8 cellular contexts compared by ENCODE assay signal in genomic region chr5:66171349-66172344, GRCh38. TPM values are rescaled to one million over a fixed set of nuclear protein-coding genes. Genes with fewer than 3 reads are reported as not detected.
DNase-seq lines count a peak whose midpoint lies in the region; ATAC-seq, FAIRE-seq and TF ChIP-seq lines count a peak whose summit lies in the region.

No MANE protein-coding gene starts in this region.

- H3K4me3 Mint-ChIP-seq in naive B cell, result no peak overlapping the region

- no peak for TF ChIP-seq POLR2A in upper lobe of left lung (IDR thresholded peaks at IDR 0.05)

- H3F3A ChIP-seq in MM.1S (ENCODE audit: insufficient read depth, low read length), result peaks cover 4% of the 10 kb centered on the region; the same call in 1 of the 2 replicates

- DNase-seq in MM.1S (peak; percentile 69), naive B cell (peak; percentile 45), upper lobe of left lung (peak in 1 of 2 donors; percentile 22), NCI-H187 (lab: John Stamatoyannopoulos, UW) (no peak)
- peak; percentile 19 for DNase-seq in activated CD4-positive, alpha-beta T cell treated with anti-CD3 and anti-CD28 coated beads for 1 hour

- H3K36me3 ChIP-seq in MM.1S (replicated peaks; ENCODE audit: insufficient read depth, low read length) (peaks cover 4% of the 10 kb centered on the region; the same call in 1 of the 2 replicates), upper lobe of left lung (peaks cover 5 to 79% (median 22%) of the 10 kb centered on the region in 4 donors)

- WGBS in upper lobe of left lung, 2 donors, result 62 to 63% methylated on average over 6 of the region's 6 CpGs

- H3K27ac ChIP-seq in MM.1S (ENCODE audit: low read length) (peak overlapping the region; percentile 20; the same call in 1 of the 2 replicates), upper lobe of left lung (no peak overlapping the region)

- H3K9me3 ChIP-seq in MM.1S (replicated peaks; ENCODE audit: insufficient read depth, low read length) (no peaks in the 10 kb centered on the region), upper lobe of left lung (no peaks in the 10 kb centered on the region)

- no peaks in the 10 kb centered on the region for H3K9me2 ChIP-seq in MM.1S (replicated peaks; ENCODE audit: insufficient read depth, low read length)

- no peaks in the 10 kb centered on the region for H4K20me1 ChIP-seq in MM.1S (ENCODE audit: insufficient read depth, low read length)

- peak overlapping the region; percentile 68 to 91 (median 86) for H3K27ac Mint-ChIP-seq in naive B cell

- H3K4me1 ChIP-seq in MM.1S (ENCODE audit: low read length), result no peaks in the 10 kb centered on the region; the same call in 1 of the 2 replicates
- peaks cover 0 to 6% (median 0%) of the 10 kb centered on the region in 4 donors for H3K4me1 ChIP-seq in upper lobe of left lung

- no peak overlapping the region for H3K9ac ChIP-seq in MM.1S (ENCODE audit: low read length)

- H3K79me2 ChIP-seq in MM.1S (ENCODE audit: low read length), result peaks cover 13% of the 10 kb centered on the region

- no peak for TF ChIP-seq EP300 in upper lobe of left lung (IDR thresholded peaks at IDR 0.05)

- no peaks in the 10 kb centered on the region for H3K9me3 Mint-ChIP-seq in naive B cell

- H3K27me3 ChIP-seq in MM.1S (replicated peaks; ENCODE audit: insufficient read depth, low read length), result no peaks in the 10 kb centered on the region
- no peaks in the 10 kb centered on the region for H3K27me3 ChIP-seq in upper lobe of left lung

- peaks cover 7 to 13% (median 12%) of the 10 kb centered on the region in 3 donors for H3K4me1 Mint-ChIP-seq in naive B cell

- H3K4me3 ChIP-seq in MM.1S (ENCODE audit: low read length) (no peak overlapping the region), upper lobe of left lung (no peak overlapping the region)

- ATAC-seq in GM21619 (IDR thresholded peaks at IDR 0.05; ENCODE audit: unreplicated experiment) (peak; percentile 81), naive B cell (ENCODE audit: low read depth in 2 of 2) (peak; percentile 80 to 84), upper lobe of left lung (ENCODE audit: low FRiP score in 2 of 2) (peak in 1 of 2 donors; percentile 58)

- peak; percentile 41 for TF ChIP-seq CTCF in MM.1S (IDR thresholded peaks at IDR 0.05; ENCODE audit: low read length)
- TF ChIP-seq CTCF in upper lobe of left lung (IDR thresholded peaks at IDR 0.05), result peak; percentile 9 to 43 (median 28)

- no peak overlapping the region for H2AFZ ChIP-seq in MM.1S (ENCODE audit: low read length)

- no peaks in the 10 kb centered on the region for H3K27me3 Mint-ChIP-seq in naive B cell

- H3K36me3 Mint-ChIP-seq in naive B cell, result peaks cover 24 to 28% of the 10 kb centered on the region in 2 donors

- FAIRE-seq in G401.6 (lab: Jason Lieb, UNC), result peak; percentile 89
- peak; percentile 85 for FAIRE-seq in endometrium (lab: Jason Lieb, UNC)

- no peak overlapping the region for H3K4me2 ChIP-seq in MM.1S (ENCODE audit: low read depth, low read length)

RNA-seq across cellular contexts. Expression of gene SREK1, which starts 27.5 kb away (rescaled TPM):
- 10 to 100 TPM; 12.9 to 32.6 (median 19.0) TPM for polyA plus RNA-seq in naive B cell (ENCODE audit: low read depth in 6 of 6)
- 100 to 1,000 TPM in 3 of 6 donors, 10 to 100 TPM in 3; 48.6 to 294 (median 106) TPM for total RNA-seq in upper lobe of left lung

Comparison
In these comparisons a context has a peak if more than half of its experiments do, and no peak if none do; other contexts are left out.
1. DNase-seq: peak in MM.1S (single experiment), activated CD4-positive, alpha-beta T cell treated with anti-CD3 and anti-CD28 coated beads for 1 hour (single experiment) and naive B cell (single experiment); none in NCI-H187 (0 of 2).